ENCODE assay signal across 1 cellular context in the genomic region with DNA sequence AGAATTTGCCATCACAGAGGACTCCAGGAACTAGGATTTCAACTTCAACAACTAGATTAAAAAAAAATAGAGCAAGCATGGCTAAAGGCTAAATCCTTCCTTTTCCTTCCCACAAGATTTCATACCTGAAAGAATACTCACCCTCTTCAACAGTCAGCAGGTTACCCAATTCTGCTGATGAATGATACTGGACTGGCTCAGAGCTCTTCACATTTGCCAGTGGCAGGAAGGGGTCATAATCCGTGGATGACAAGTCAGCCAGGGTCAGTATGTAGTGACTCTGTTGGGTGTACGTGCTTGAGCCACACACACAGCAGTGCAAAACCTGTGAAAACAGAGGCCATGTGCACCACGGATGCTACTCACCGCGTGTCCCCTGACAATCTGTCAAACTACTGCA.
TF ChIP-seq lines count a peak whose summit lies in the region.

No MANE protein-coding gene starts in this region.

TF ChIP-seq in WTC11, 78 proteins besides CTCF, POLR2A, EP300 and RAD21 (continued from another document):
- TF ChIP-seq, protein P1, sequence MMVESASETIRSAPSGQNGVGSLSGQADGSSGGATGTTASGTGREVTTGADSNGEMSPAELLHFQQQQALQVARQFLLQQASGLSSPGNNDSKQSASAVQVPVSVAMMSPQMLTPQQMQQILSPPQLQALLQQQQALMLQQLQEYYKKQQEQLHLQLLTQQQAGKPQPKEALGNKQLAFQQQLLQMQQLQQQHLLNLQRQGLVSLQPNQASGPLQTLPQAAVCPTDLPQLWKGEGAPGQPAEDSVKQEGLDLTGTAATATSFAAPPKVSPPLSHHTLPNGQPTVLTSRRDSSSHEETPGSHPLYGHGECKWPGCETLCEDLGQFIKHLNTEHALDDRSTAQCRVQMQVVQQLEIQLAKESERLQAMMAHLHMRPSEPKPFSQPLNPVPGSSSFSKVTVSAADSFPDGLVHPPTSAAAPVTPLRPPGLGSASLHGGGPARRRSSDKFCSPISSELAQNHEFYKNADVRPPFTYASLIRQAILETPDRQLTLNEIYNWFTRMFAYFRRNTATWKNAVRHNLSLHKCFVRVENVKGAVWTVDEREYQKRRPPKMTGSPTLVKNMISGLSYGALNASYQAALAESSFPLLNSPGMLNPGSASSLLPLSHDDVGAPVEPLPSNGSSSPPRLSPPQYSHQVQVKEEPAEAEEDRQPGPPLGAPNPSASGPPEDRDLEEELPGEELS (CRISPR knock-in tag; IDR thresholded peaks at IDR 0.05) = no peak
- TF ChIP-seq RELA (CRISPR knock-in tag; IDR thresholded peaks at IDR 0.05; ENCODE audit: borderline replicate concordance) (no peak), NFATC4 (CRISPR knock-in tag; IDR thresholded peaks at IDR 0.05) (no peak), TP53 (CRISPR knock-in tag; IDR thresholded peaks at IDR 0.05) (no peak), CREB1 (CRISPR knock-in tag; IDR thresholded peaks at IDR 0.05) (no peak), ZNF121 (CRISPR knock-in tag; IDR thresholded peaks at IDR 0.05) (no peak), SOX15 (CRISPR knock-in tag; IDR thresholded peaks at IDR 0.05) (no peak), NR1H2 (CRISPR knock-in tag; IDR thresholded peaks at IDR 0.05) (no peak), NR3C1 (CRISPR knock-in tag; conservative IDR thresholded peaks at IDR 0.05; ENCODE audit: low read depth) (no peak), AFF4 (CRISPR knock-in tag; IDR thresholded peaks at IDR 0.05; ENCODE audit: borderline replicate concordance) (no peak), ETV6 (CRISPR knock-in tag; IDR thresholded peaks at IDR 0.05) (no peak), JAZF1 (CRISPR knock-in tag; IDR thresholded peaks at IDR 0.05) (no peak)
- TF ChIP-seq, protein P2, sequence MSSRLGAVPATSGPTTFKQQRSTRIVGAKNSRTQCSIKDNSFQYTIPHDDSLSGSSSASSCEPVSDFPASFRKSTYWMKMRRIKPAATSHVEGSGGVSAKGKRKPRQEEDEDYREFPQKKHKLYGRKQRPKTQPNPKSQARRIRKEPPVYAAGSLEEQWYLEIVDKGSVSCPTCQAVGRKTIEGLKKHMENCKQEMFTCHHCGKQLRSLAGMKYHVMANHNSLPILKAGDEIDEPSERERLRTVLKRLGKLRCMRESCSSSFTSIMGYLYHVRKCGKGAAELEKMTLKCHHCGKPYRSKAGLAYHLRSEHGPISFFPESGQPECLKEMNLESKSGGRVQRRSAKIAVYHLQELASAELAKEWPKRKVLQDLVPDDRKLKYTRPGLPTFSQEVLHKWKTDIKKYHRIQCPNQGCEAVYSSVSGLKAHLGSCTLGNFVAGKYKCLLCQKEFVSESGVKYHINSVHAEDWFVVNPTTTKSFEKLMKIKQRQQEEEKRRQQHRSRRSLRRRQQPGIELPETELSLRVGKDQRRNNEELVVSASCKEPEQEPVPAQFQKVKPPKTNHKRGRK (CRISPR knock-in tag; IDR thresholded peaks at IDR 0.05; ENCODE audit: borderline replicate concordance) = no peak
- TF ChIP-seq, protein P3, sequence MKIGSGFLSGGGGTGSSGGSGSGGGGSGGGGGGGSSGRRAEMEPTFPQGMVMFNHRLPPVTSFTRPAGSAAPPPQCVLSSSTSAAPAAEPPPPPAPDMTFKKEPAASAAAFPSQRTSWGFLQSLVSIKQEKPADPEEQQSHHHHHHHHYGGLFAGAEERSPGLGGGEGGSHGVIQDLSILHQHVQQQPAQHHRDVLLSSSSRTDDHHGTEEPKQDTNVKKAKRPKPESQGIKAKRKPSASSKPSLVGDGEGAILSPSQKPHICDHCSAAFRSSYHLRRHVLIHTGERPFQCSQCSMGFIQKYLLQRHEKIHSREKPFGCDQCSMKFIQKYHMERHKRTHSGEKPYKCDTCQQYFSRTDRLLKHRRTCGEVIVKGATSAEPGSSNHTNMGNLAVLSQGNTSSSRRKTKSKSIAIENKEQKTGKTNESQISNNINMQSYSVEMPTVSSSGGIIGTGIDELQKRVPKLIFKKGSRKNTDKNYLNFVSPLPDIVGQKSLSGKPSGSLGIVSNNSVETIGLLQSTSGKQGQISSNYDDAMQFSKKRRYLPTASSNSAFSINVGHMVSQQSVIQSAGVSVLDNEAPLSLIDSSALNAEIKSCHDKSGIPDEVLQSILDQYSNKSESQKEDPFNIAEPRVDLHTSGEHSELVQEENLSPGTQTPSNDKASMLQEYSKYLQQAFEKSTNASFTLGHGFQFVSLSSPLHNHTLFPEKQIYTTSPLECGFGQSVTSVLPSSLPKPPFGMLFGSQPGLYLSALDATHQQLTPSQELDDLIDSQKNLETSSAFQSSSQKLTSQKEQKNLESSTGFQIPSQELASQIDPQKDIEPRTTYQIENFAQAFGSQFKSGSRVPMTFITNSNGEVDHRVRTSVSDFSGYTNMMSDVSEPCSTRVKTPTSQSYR (CRISPR knock-in tag; IDR thresholded peaks at IDR 0.05) = no peak
